8 cellular contexts compared by ENCODE assay signal in genomic region chr12:120688527-120689071, GRCh38. TPM values are rescaled to one million over a fixed set of nuclear protein-coding genes. Genes with fewer than 3 reads are reported as not detected.
A peak's percentile ranks its signal among the peaks of the same experiment; 100 is the strongest.
DNase-seq lines count a peak whose midpoint lies in the region; ATAC-seq and TF ChIP-seq lines count a peak whose summit lies in the region.

No MANE protein-coding gene starts in this region.

- H3K27ac Mint-ChIP-seq in HFFc6: peak overlapping the region; percentile 76
- peak overlapping the region; percentile 63 for H3K27ac Mint-ChIP-seq in activated T-helper 1 cell treated with anti-CD3 and anti-CD28 coated beads, Interleukin-12 subunit alpha, Interleukin-12 subunit beta, Interleukin-2, Interleukin-4 antibody, amounts not matched to agents 30 ng/mL and 10 ng/mL and 1 ng/mL, durations not matched to agents 14 hours and 24 hours and 36 hours

- no peaks in the 10 kb centered on the region; the same call in 1 of the 2 replicates for H3K27me3 Mint-ChIP-seq in HFFc6 (ENCODE audit: insufficient read depth)
- no peaks in the 10 kb centered on the region for H3K27me3 Mint-ChIP-seq in activated T-helper 1 cell treated with anti-CD3 and anti-CD28 coated beads, Interleukin-12 subunit alpha, Interleukin-12 subunit beta, Interleukin-2, Interleukin-4 antibody, amounts not matched to agents 30 ng/mL and 10 ng/mL and 1 ng/mL, durations not matched to agents 14 hours and 24 hours and 36 hours (ENCODE audit: insufficient read depth)

- H3K27me3 ChIP-seq in stomach: no peaks in the 10 kb centered on the region

- no peaks in the 10 kb centered on the region for H3K9me3 Mint-ChIP-seq in HFFc6
- no peaks in the 10 kb centered on the region for H3K9me3 Mint-ChIP-seq in activated T-helper 1 cell treated with anti-CD3 and anti-CD28 coated beads, Interleukin-12 subunit alpha, Interleukin-12 subunit beta, Interleukin-2, Interleukin-4 antibody, amounts not matched to agents 30 ng/mL and 10 ng/mL and 1 ng/mL, durations not matched to agents 14 hours and 24 hours and 36 hours

- DNase-seq in AG20443 (ENCODE audit: low spot score) (peak; percentile 25), HFFc6 (no peak), iris pigment epithelial cell (ENCODE audit: low read depth) (peak; percentile 51), stomach (no peak), GM19240 (ENCODE audit: insufficient read length, low spot score) (no peak), NCI-H345 (lab: John Stamatoyannopoulos, UW) (no peak)
- DNase-seq in activated T-helper 1 cell treated with anti-CD3 and anti-CD28 coated beads, Interleukin-12 subunit alpha, Interleukin-12 subunit beta, Interleukin-2, Interleukin-4 antibody, amounts not matched to agents 30 ng/mL and 10 ng/mL and 1 ng/mL, durations not matched to agents 14 hours and 24 hours and 36 hours (ENCODE audit: low spot score): no peak

- peaks cover 0 to 9% (median 1%) of the 10 kb centered on the region in 4 donors for H3K36me3 ChIP-seq in stomach

- no peak for TF ChIP-seq EP300 in stomach (IDR thresholded peaks at IDR 0.05)

- intact Hi-C loops in activated T-helper 1 cell treated with anti-CD3 and anti-CD28 coated beads, Interleukin-12 subunit alpha, Interleukin-12 subunit beta, Interleukin-2, Interleukin-4 antibody, amounts not matched to agents 30 ng/mL and 10 ng/mL and 1 ng/mL, durations not matched to agents 14 hours and 24 hours and 36 hours (cut with micrococcal nuclease): loop anchor here (5.0 to 10.0 kb wide), 2 partner anchors 1094 to 1836 kb away; partner anchors contain the start of genes KNTC1 and RSRC2
- intact Hi-C loops in stomach (cut with DNase I; ENCODE audit: low total_unique reads): no loop called here

- H3K36me3 Mint-ChIP-seq in HFFc6 (ENCODE audit: low read depth): peaks cover 6% of the 10 kb centered on the region
- H3K36me3 Mint-ChIP-seq in activated T-helper 1 cell treated with anti-CD3 and anti-CD28 coated beads, Interleukin-12 subunit alpha, Interleukin-12 subunit beta, Interleukin-2, Interleukin-4 antibody, amounts not matched to agents 30 ng/mL and 10 ng/mL and 1 ng/mL, durations not matched to agents 14 hours and 24 hours and 36 hours (ENCODE audit: low read depth): peaks cover 15% of the 10 kb centered on the region

- H3K9me3 ChIP-seq in stomach: no peaks in the 10 kb centered on the region

- H3K27ac ChIP-seq in stomach: peak overlapping the region; percentile 65 to 96 (median 89)

- ATAC-seq in HG02763 (IDR thresholded peaks at IDR 0.05; ENCODE audit: unreplicated experiment): no peak

- peak overlapping the region; percentile 69 to 99 (median 90) for H3K4me3 ChIP-seq in stomach

- TF ChIP-seq POLR2A in stomach (IDR thresholded peaks at IDR 0.05): no peak

- peaks cover 47 to 67% (median 62%) of the 10 kb centered on the region in 4 donors for H3K4me1 ChIP-seq in stomach

- H3K4me3 Mint-ChIP-seq in HFFc6: peak overlapping the region; percentile 93
- H3K4me3 Mint-ChIP-seq in activated T-helper 1 cell treated with anti-CD3 and anti-CD28 coated beads, Interleukin-12 subunit alpha, Interleukin-12 subunit beta, Interleukin-2, Interleukin-4 antibody, amounts not matched to agents 30 ng/mL and 10 ng/mL and 1 ng/mL, durations not matched to agents 14 hours and 24 hours and 36 hours: peak overlapping the region; percentile 85

- TF ChIP-seq CTCF in HFFc6 (IDR thresholded peaks at IDR 0.05) (no peak), stomach (IDR thresholded peaks at IDR 0.05) (no peak)

- WGBS in stomach, 5 donors: 7 to 23% (median 10%) methylated on average over 6 of the region's 6 CpGs

- peaks cover 57% of the 10 kb centered on the region for H3K4me1 Mint-ChIP-seq in HFFc6 (ENCODE audit: low read depth)
- peaks cover 64% of the 10 kb centered on the region for H3K4me1 Mint-ChIP-seq in activated T-helper 1 cell treated with anti-CD3 and anti-CD28 coated beads, Interleukin-12 subunit alpha, Interleukin-12 subunit beta, Interleukin-2, Interleukin-4 antibody, amounts not matched to agents 30 ng/mL and 10 ng/mL and 1 ng/mL, durations not matched to agents 14 hours and 24 hours and 36 hours (ENCODE audit: low read depth)

RNA-seq across cellular contexts. Expression of gene MLEC, which starts 1.6 kb away (rescaled TPM):
- total RNA-seq in HFFc6 (2021; fragmentation: NEBNext Ultra II Directional; extraction: Animal tissue kit (Norgen Biotek cat#: 25700)): 100 to 1,000 TPM; 195 to 241 (median 209) TPM
- total RNA-seq in activated T-helper 1 cell treated with anti-CD3 and anti-CD28 coated beads, Interleukin-12 subunit alpha, Interleukin-12 subunit beta, Interleukin-2, Interleukin-4 antibody, amounts not matched to agents 30 ng/mL and 10 ng/mL and 1 ng/mL, durations not matched to agents 14 hours and 24 hours and 36 hours: 139 and 150 TPM in 2 replicates
- 1,000 to 10,000 TPM in 1 of 5 donors, 10 to 100 TPM in 4; 22.2 to 1,695 (median 86.6) TPM for total RNA-seq in stomach
- polyA plus RNA-seq in stomach: 10 to 100 TPM; 15.1 to 28.4 (median 17.1) TPM

RNA-seq across cellular contexts. Expression of gene UNC119B, which starts 21.7 kb away (rescaled TPM):
- 10 to 100 TPM; 32.9 to 39.5 (median 34.4) TPM for total RNA-seq in HFFc6 (2021; fragmentation: NEBNext Ultra II Directional; extraction: Animal tissue kit (Norgen Biotek cat#: 25700))
- total RNA-seq in activated T-helper 1 cell treated with anti-CD3 and anti-CD28 coated beads, Interleukin-12 subunit alpha, Interleukin-12 subunit beta, Interleukin-2, Interleukin-4 antibody, amounts not matched to agents 30 ng/mL and 10 ng/mL and 1 ng/mL, durations not matched to agents 14 hours and 24 hours and 36 hours: 24.2 and 24.6 TPM in 2 replicates
- total RNA-seq in stomach: 10 to 100 TPM in 4 of 5 donors, 1 to 10 TPM in 1; 8.2 to 26.8 (median 19.7) TPM
- 10 to 100 TPM in 2 of 3 donors, 1 to 10 TPM in 1; 9.6 to 14.6 (median 12.5) TPM for polyA plus RNA-seq in stomach

RNA-seq across cellular contexts. Expression of gene ACADS, which starts 37.0 kb away (rescaled TPM):
- total RNA-seq in HFFc6 (2021; fragmentation: NEBNext Ultra II Directional; extraction: Animal tissue kit (Norgen Biotek cat#: 25700)): 1 to 10 TPM in 5 of 6 experiments, under 1 TPM in 1; 0.99 to 2.4 (median 2.0) TPM
- total RNA-seq in activated T-helper 1 cell treated with anti-CD3 and anti-CD28 coated beads, Interleukin-12 subunit alpha, Interleukin-12 subunit beta, Interleukin-2, Interleukin-4 antibody, amounts not matched to agents 30 ng/mL and 10 ng/mL and 1 ng/mL, durations not matched to agents 14 hours and 24 hours and 36 hours: 10.8 and 11.1 TPM in 2 replicates
- 100 to 1,000 TPM in 2 of 5 donors, 10 to 100 TPM in 3; 16.5 to 313 (median 28.5) TPM for total RNA-seq in stomach
- polyA plus RNA-seq in stomach: 10 to 100 TPM; 31.1 to 60.6 (median 46.3) TPM

RNA-seq across cellular contexts. Expression of gene CABP1, which starts 48.2 kb away (rescaled TPM):
- 1 to 10 TPM in 4 of 6 experiments, under 1 TPM in 2; 0.09 to 2.2 (median 1.4) TPM for total RNA-seq in HFFc6 (2021; fragmentation: NEBNext Ultra II Directional; extraction: Animal tissue kit (Norgen Biotek cat#: 25700))
- total RNA-seq in activated T-helper 1 cell treated with anti-CD3 and anti-CD28 coated beads, Interleukin-12 subunit alpha, Interleukin-12 subunit beta, Interleukin-2, Interleukin-4 antibody, amounts not matched to agents 30 ng/mL and 10 ng/mL and 1 ng/mL, durations not matched to agents 14 hours and 24 hours and 36 hours: not detected in 2 replicates
- total RNA-seq in stomach: 1 to 10 TPM in 2 of 5 donors, not detected in 3; 1.1 to 2.0 TPM
- 1 to 10 TPM; 1.5 to 2.4 (median 2.0) TPM for polyA plus RNA-seq in stomach

Comparison
In these comparisons a context has a peak if more than half of its experiments do, and no peak if none do; other contexts are left out.
1. DNase-seq: peak in AG20443 (single experiment) and iris pigment epithelial cell (single experiment); none in HFFc6 (single experiment), activated T-helper 1 cell treated with anti-CD3 and anti-CD28 coated beads, Interleukin-12 subunit alpha, Interleukin-12 subunit beta, Interleukin-2, Interleukin-4 antibody, amounts not matched to agents 30 ng/mL and 10 ng/mL and 1 ng/mL, durations not matched to agents 14 hours and 24 hours and 36 hours (single experiment), stomach (single experiment), GM19240 (single experiment) and NCI-H345 (single experiment).